Comparison of ENCODE assay signal across 9 cellular contexts in genomic region chr17:77186141-77186604, GRCh38. TPM values are rescaled to one million over a fixed set of nuclear protein-coding genes. Genes with fewer than 3 reads are reported as not detected.
A peak's percentile ranks its signal among the peaks of the same experiment; 100 is the strongest.
DNase-seq lines count a peak whose midpoint lies in the region; ATAC-seq and TF ChIP-seq lines count a peak whose summit lies in the region.
"Had no signal": no experiment of that assay in that cellular context is flagged by ENCODE, and none has a peak within 500 bp of the region (broad histone marks: within the 10 kb centered on the region; RNA-seq: fewer than 3 reads in every experiment).

No MANE protein-coding gene starts in this region.

- no peak for TF ChIP-seq CTCF in A673 (conservative IDR thresholded peaks at IDR 0.05; ENCODE audit: low read depth, low read length)

- peaks cover 24% of the 10 kb centered on the region for H3K36me3 Mint-ChIP-seq in activated T-helper 2 cell treated with anti-CD3 and anti-CD28 coated beads, Interferon-gamma antibody, Interleukin-2, Interleukin-4, amounts not matched to agents 10 μg/mL and 5 μg/mL and 100 μg/mL, durations not matched to agents 14 hours and 24 hours and 36 hours (ENCODE audit: low read depth)
- H3K36me3 Mint-ChIP-seq in naive thymus-derived CD4-positive, alpha-beta T cell, result peaks cover 0 to 13% (median 8%) of the 10 kb centered on the region in 5 donors

- peaks cover 44% of the 10 kb centered on the region for H3K4me1 Mint-ChIP-seq in activated T-helper 2 cell treated with anti-CD3 and anti-CD28 coated beads, Interferon-gamma antibody, Interleukin-2, Interleukin-4, amounts not matched to agents 10 μg/mL and 5 μg/mL and 100 μg/mL, durations not matched to agents 14 hours and 24 hours and 36 hours (ENCODE audit: low read depth)
- peaks cover 28 to 58% (median 35%) of the 10 kb centered on the region in 7 donors for H3K4me1 Mint-ChIP-seq in naive thymus-derived CD4-positive, alpha-beta T cell

- ATAC-seq in naive thymus-derived CD4-positive, alpha-beta T cell, result peak; percentile 43
- ATAC-seq in GM18519 (IDR thresholded peaks at IDR 0.05; ENCODE audit: low FRiP score, unreplicated experiment), result no peak
- ATAC-seq in HG03045 (IDR thresholded peaks at IDR 0.05; ENCODE audit: unreplicated experiment), result no peak
- ATAC-seq in HG02885 (IDR thresholded peaks at IDR 0.05; ENCODE audit: poor library complexity, unreplicated experiment), result no peak

- peak overlapping the region; percentile 13 for H3K27ac ChIP-seq in A673 (ENCODE audit: low read depth, low read length, poor library complexity, severe bottlenecking)
- no peak overlapping the region for H3K27ac ChIP-seq in naive thymus-derived CD4-positive, alpha-beta T cell (ENCODE audit: low read depth, low read length)

- no peaks in the 10 kb centered on the region for H3K27me3 Mint-ChIP-seq in activated T-helper 2 cell treated with anti-CD3 and anti-CD28 coated beads, Interferon-gamma antibody, Interleukin-2, Interleukin-4, amounts not matched to agents 10 μg/mL and 5 μg/mL and 100 μg/mL, durations not matched to agents 14 hours and 24 hours and 36 hours (ENCODE audit: low read depth)
- H3K27me3 Mint-ChIP-seq in naive thymus-derived CD4-positive, alpha-beta T cell, result no peaks in the 10 kb centered on the region
- H3K27me3 Mint-ChIP-seq: CD4-positive, alpha-beta memory T cell had no signal

- no TSS peak for BruUV-seq in A673 (replicated peaks; lab: Mats Ljungman, UMichigan)

- intact Hi-C loops in A673 (cut with micrococcal nuclease; ENCODE audit: unreplicated experiment), result no loop called here
- intact Hi-C loops in activated T-helper 2 cell treated with anti-CD3 and anti-CD28 coated beads, Interferon-gamma antibody, Interleukin-2, Interleukin-4, amounts not matched to agents 10 μg/mL and 5 μg/mL and 100 μg/mL, durations not matched to agents 14 hours and 24 hours and 36 hours (cut with micrococcal nuclease), result loop anchor here (5.0 to 10.0 kb wide), 2 partner anchors 61 to 99 kb away; no protein-coding TSS in a partner anchor
- intact Hi-C loops in naive thymus-derived CD4-positive, alpha-beta T cell (cut with micrococcal nuclease), result loop anchor here in 1 of 2 donors (5.0 to 10.0 kb wide), 2 partner anchors 39 to 49 kb away; no protein-coding TSS in a partner anchor

- no peak overlapping the region for H3K4me3 Mint-ChIP-seq in activated T-helper 2 cell treated with anti-CD3 and anti-CD28 coated beads, Interferon-gamma antibody, Interleukin-2, Interleukin-4, amounts not matched to agents 10 μg/mL and 5 μg/mL and 100 μg/mL, durations not matched to agents 14 hours and 24 hours and 36 hours (ENCODE audit: low read depth)
- no peak overlapping the region for H3K4me3 Mint-ChIP-seq in naive thymus-derived CD4-positive, alpha-beta T cell

- CTCF ChIA-PET in A673 (lab: Charles Lee), result no interaction called here
- CTCF ChIA-PET in naive thymus-derived CD4-positive, alpha-beta T cell (lab: Charles Lee), result no interaction called here

- no peak overlapping the region for H3K4me3 ChIP-seq in A673 (ENCODE audit: low read depth, low read length, poor library complexity, severe bottlenecking)
- no peak overlapping the region for H3K4me3 ChIP-seq in naive thymus-derived CD4-positive, alpha-beta T cell (ENCODE audit: low read length)

- H3K9me3 ChIP-seq in A673 (ENCODE audit: low read depth, low read length, poor library complexity, severe bottlenecking), result no peaks in the 10 kb centered on the region
- H3K9me3 ChIP-seq in naive thymus-derived CD4-positive, alpha-beta T cell (ENCODE audit: control insufficient read depth in 2 of 3, low read length in 3 of 3), result no peaks in the 10 kb centered on the region

- in situ Hi-C loops in KBM-7 (cut with MboI; ENCODE audit: low pct_unique_long_range_greater_than_20kb, low sequenced_read_pairs), result no loop called here

- no peaks in the 10 kb centered on the region for H3K9me3 Mint-ChIP-seq in activated T-helper 2 cell treated with anti-CD3 and anti-CD28 coated beads, Interferon-gamma antibody, Interleukin-2, Interleukin-4, amounts not matched to agents 10 μg/mL and 5 μg/mL and 100 μg/mL, durations not matched to agents 14 hours and 24 hours and 36 hours
- H3K9me3 Mint-ChIP-seq in naive thymus-derived CD4-positive, alpha-beta T cell, result no peaks in the 10 kb centered on the region
- H3K9me3 Mint-ChIP-seq: CD4-positive, alpha-beta memory T cell had no signal

- POLR2A ChIA-PET in A673 (lab: Charles Lee; ENCODE audit: low non-redundant PET), result no interaction called here
- POLR2A ChIA-PET in naive thymus-derived CD4-positive, alpha-beta T cell (lab: Charles Lee), result no interaction called here

- H3K27me3 ChIP-seq in A673 (replicated peaks; ENCODE audit: insufficient read depth, low read depth, low read length, poor library complexity), result no peaks in the 10 kb centered on the region
- no peaks in the 10 kb centered on the region for H3K27me3 ChIP-seq in naive thymus-derived CD4-positive, alpha-beta T cell (ENCODE audit: control insufficient read depth in 2 of 2, insufficient read depth in 2 of 2, low read length in 2 of 2)

- peaks cover 41% of the 10 kb centered on the region for H3K4me1 ChIP-seq in A673 (ENCODE audit: insufficient read depth, low read length, poor library complexity, severe bottlenecking)
- H3K4me1 ChIP-seq in naive thymus-derived CD4-positive, alpha-beta T cell (ENCODE audit: control insufficient read depth in 2 of 2, insufficient read depth in 2 of 2, low read length in 2 of 2), result peaks cover 0 to 51% of the 10 kb centered on the region in 2 donors

- DNase-seq in A673 (ENCODE audit: low spot score), result no peak
- DNase-seq in KBM-7, result peak; percentile 37
- peak; percentile 12 for DNase-seq in activated T-helper 2 cell treated with anti-CD3 and anti-CD28 coated beads, Interferon-gamma antibody, Interleukin-2, Interleukin-4, amounts not matched to agents 10 μg/mL and 5 μg/mL and 100 μg/mL, durations not matched to agents 14 hours and 24 hours and 36 hours (ENCODE audit: low spot score)
- peak in 1 of 9 donors; percentile 27 for DNase-seq in naive thymus-derived CD4-positive, alpha-beta T cell
- no peak for DNase-seq in RPMI8226
- DNase-seq: CD4-positive, alpha-beta memory T cell had no signal

- H3K36me3 ChIP-seq in A673 (ENCODE audit: insufficient read depth, low read length, poor library complexity, severe bottlenecking), result peaks cover 3% of the 10 kb centered on the region
- H3K36me3 ChIP-seq in naive thymus-derived CD4-positive, alpha-beta T cell (ENCODE audit: control insufficient read depth in 2 of 3, insufficient read depth in 3 of 3, low read length in 3 of 3), result peaks cover 0 to 6% (median 0%) of the 10 kb centered on the region in 3 experiments

- H3K27ac Mint-ChIP-seq in activated T-helper 2 cell treated with anti-CD3 and anti-CD28 coated beads, Interferon-gamma antibody, Interleukin-2, Interleukin-4, amounts not matched to agents 10 μg/mL and 5 μg/mL and 100 μg/mL, durations not matched to agents 14 hours and 24 hours and 36 hours, result no peak overlapping the region
- H3K27ac Mint-ChIP-seq in naive thymus-derived CD4-positive, alpha-beta T cell, result no peak overlapping the region
- H3K27ac Mint-ChIP-seq: CD4-positive, alpha-beta memory T cell had no signal

RNA-seq across cellular contexts. Expression of gene SEC14L1, which starts 45.4 kb away (rescaled TPM):
- total RNA-seq in A673 (2021), result 78.6 and 82.8 TPM in 2 replicates
- total RNA-seq in activated T-helper 2 cell treated with anti-CD3 and anti-CD28 coated beads, Interferon-gamma antibody, Interleukin-2, Interleukin-4, amounts not matched to agents 10 μg/mL and 5 μg/mL and 100 μg/mL, durations not matched to agents 14 hours and 24 hours and 36 hours, result 90.5 and 92.2 TPM in 2 replicates
- 100 to 1,000 TPM in 1 of 5 experiments, 10 to 100 TPM in 4; 25.0 to 103 (median 77.3) TPM for total RNA-seq in naive thymus-derived CD4-positive, alpha-beta T cell
- 1 to 10 TPM; 7.0 to 10.0 TPM for polyA plus RNA-seq in naive thymus-derived CD4-positive, alpha-beta T cell

Comparison
In these comparisons a context has a peak if more than half of its experiments do, and no peak if none do; other contexts are left out.
1. DNase-seq: peak in KBM-7 (single experiment) and activated T-helper 2 cell treated with anti-CD3 and anti-CD28 coated beads, Interferon-gamma antibody, Interleukin-2, Interleukin-4, amounts not matched to agents 10 μg/mL and 5 μg/mL and 100 μg/mL, durations not matched to agents 14 hours and 24 hours and 36 hours (single experiment); none in A673 (single experiment) and RPMI8226 (single experiment).